ENCODE assay signal across 25 cellular contexts in the genomic region with DNA sequence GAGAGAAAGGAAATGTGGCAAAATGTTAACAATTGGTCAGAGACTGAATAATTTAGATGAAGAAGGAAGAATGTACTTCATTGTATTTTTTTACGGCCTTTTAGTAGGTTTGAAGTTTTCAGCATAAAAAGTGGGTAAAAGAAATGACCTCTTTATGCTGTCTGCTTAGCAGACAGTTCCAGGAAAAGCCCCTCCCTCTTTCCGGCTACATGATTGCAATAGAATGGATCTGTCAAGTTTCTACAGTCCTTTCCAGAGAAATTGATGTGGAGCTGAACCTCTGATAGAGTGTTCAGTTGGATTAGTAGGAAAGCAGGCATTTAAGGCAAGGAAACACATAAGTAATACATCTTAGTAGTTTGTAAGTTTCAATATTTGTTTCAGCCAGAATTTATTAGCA.
"Had no signal": no experiment of that assay in that cellular context is flagged by ENCODE, and none has a peak within 500 bp of the region (broad histone marks: within the 10 kb centered on the region; RNA-seq: fewer than 3 reads in every experiment).

No MANE protein-coding gene starts in this region.

- H3K4me1 Mint-ChIP-seq: neural progenitor cell had no signal

- H3K9ac ChIP-seq: neural progenitor cell had no signal

- H3K4me3 ChIP-seq: esophagus muscularis mucosa, heart left ventricle, mucosa of descending colon, neural progenitor cell, ovary, stomach, thoracic aorta, transverse colon had no signal

- ATAC-seq: heart left ventricle, left lobe of liver, mucosa of descending colon, natural killer cell, right cardiac atrium had no signal

- H3K9me3 ChIP-seq: esophagus muscularis mucosa, heart left ventricle, mucosa of descending colon, ovary, stomach, thoracic aorta, transverse colon had no signal

- H3K27ac ChIP-seq: epithelial cell of prostate, esophagus muscularis mucosa, heart left ventricle, neural progenitor cell, ovary, stomach, thoracic aorta, transverse colon had no signal

- H3K36me3 Mint-ChIP-seq: natural killer cell had no signal

- H3K27me3 ChIP-seq: esophagus muscularis mucosa, heart left ventricle, neural progenitor cell, ovary, stomach, transverse colon had no signal

- H2AFZ ChIP-seq: neural progenitor cell had no signal

- H3K9me3 Mint-ChIP-seq: natural killer cell had no signal

- DNase-seq: cortex of kidney; effector memory CD4-positive, alpha-beta T cell; foreskin fibroblast; heart left ventricle; hippocampal formation; kidney glomerular epithelial cell; mammary epithelial cell; mucosa of descending colon; natural killer cell; nucleus accumbens; ovary; right cardiac atrium; small intestine; stimulated activated CD4-positive, alpha-beta T cell treated with anti-CD3 and anti-CD28 coated beads, Interleukin-12 subunit alpha, Interleukin-12 subunit beta, amount 100 ng/mL, for 4 hours; stimulated activated naive CD4-positive, alpha-beta T cell; stomach; substantia nigra; transverse colon had no signal

- H3K4me2 ChIP-seq: neural progenitor cell had no signal

- H3K4me1 ChIP-seq: transverse colon had no signal

- FAIRE-seq: endometrium, islet of Langerhans, small intestine had no signal

- H3K36me3 ChIP-seq: esophagus muscularis mucosa, heart left ventricle, neural progenitor cell, ovary, stomach, thoracic aorta, transverse colon had no signal

- H3K27ac Mint-ChIP-seq: natural killer cell, neural progenitor cell had no signal

- H3K4me3 Mint-ChIP-seq: natural killer cell, neural progenitor cell had no signal
